1 cellular context compared by ENCODE assay signal in the genomic region with DNA sequence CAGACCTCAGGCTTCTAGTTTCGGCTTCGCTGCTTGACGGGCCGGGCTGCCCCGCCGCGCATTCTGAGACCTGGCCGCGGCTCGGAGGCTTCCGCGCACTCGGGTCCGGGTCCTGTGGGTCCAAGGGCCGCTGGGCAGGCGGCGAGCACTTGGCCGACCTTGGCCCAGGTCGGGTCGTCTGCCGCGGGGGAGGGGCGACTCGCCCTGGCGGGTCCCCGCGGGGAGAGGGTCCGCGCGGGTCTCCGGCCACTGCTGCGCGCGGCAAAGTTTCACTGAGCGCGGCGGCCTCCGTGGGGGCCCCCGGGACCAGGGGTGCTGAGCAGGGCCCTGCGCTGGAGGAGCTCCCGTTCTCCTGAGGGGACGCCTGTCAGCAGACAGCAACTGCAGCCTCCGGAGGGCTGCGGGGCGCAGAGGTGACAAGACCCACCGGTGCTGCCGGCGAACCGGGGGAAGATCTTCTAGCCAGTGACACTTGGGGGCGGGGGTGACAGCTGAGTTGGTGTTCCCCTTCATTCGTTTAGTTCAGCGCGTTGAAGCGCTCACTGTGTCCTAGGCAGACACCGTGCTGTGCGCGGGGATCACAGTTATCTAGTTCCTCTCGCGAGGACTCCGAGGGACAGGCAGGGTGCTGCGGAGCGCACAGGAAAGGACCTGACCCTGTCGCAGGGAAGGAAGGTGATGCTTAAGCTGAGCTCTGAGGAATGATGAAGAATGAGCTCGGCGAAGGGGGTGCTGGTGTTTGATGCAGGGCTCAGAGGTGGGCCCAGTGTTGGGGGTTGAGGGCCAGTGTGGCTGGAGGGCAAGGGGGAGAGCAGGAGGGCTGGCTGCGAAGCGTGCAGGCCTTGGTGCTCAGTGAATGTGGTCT.
TF ChIP-seq lines count a peak whose summit lies in the region.

No MANE protein-coding gene starts in this region.

TF ChIP-seq in K562, 482 proteins besides CTCF, POLR2A, EP300 and RAD21 (continued from another document and continues in another):
- TF ChIP-seq, protein P1, sequence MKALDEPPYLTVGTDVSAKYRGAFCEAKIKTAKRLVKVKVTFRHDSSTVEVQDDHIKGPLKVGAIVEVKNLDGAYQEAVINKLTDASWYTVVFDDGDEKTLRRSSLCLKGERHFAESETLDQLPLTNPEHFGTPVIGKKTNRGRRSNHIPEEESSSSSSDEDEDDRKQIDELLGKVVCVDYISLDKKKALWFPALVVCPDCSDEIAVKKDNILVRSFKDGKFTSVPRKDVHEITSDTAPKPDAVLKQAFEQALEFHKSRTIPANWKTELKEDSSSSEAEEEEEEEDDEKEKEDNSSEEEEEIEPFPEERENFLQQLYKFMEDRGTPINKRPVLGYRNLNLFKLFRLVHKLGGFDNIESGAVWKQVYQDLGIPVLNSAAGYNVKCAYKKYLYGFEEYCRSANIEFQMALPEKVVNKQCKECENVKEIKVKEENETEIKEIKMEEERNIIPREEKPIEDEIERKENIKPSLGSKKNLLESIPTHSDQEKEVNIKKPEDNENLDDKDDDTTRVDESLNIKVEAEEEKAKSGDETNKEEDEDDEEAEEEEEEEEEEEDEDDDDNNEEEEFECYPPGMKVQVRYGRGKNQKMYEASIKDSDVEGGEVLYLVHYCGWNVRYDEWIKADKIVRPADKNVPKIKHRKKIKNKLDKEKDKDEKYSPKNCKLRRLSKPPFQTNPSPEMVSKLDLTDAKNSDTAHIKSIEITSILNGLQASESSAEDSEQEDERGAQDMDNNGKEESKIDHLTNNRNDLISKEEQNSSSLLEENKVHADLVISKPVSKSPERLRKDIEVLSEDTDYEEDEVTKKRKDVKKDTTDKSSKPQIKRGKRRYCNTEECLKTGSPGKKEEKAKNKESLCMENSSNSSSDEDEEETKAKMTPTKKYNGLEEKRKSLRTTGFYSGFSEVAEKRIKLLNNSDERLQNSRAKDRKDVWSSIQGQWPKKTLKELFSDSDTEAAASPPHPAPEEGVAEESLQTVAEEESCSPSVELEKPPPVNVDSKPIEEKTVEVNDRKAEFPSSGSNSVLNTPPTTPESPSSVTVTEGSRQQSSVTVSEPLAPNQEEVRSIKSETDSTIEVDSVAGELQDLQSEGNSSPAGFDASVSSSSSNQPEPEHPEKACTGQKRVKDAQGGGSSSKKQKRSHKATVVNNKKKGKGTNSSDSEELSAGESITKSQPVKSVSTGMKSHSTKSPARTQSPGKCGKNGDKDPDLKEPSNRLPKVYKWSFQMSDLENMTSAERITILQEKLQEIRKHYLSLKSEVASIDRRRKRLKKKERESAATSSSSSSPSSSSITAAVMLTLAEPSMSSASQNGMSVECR (CRISPR knock-in tag; IDR thresholded peaks at IDR 0.05) = peak; percentile 82
- TF ChIP-seq XRCC5 (IDR thresholded peaks at IDR 0.05; ENCODE audit: low read depth, low read length) (no peak), SMAD2 (IDR thresholded peaks at IDR 0.05; ENCODE audit: low read depth, low read length) (no peak), CHD4 (IDR thresholded peaks at IDR 0.05; ENCODE audit: insufficient read depth, insufficient replicate concordance, low read depth, low read length, poor library complexity, severe bottlenecking) (peak; percentile 22), ZNF324 (CRISPR knock-in tag; IDR thresholded peaks at IDR 0.05) (no peak), ZNF589 (CRISPR knock-in tag; IDR thresholded peaks at IDR 0.05; ENCODE audit: low read depth) (no peak), ZNF311 (CRISPR knock-in tag; IDR thresholded peaks at IDR 0.05) (no peak), PTBP1 (IDR thresholded peaks at IDR 0.05; ENCODE audit: low read depth, low read length) (no peak), GATAD2A (IDR thresholded peaks at IDR 0.05) (0 out of 2 replicates have a peak, but pooled peaks have one; percentile 9), ZNF436 (CRISPR knock-in tag; IDR thresholded peaks at IDR 0.05) (0 out of 2 replicates have a peak, but pooled peaks have one; percentile 10), EP400 (IDR thresholded peaks at IDR 0.05) (no peak), RBM22 (IDR thresholded peaks at IDR 0.05; ENCODE audit: low read depth, low read length, poor library complexity, severe bottlenecking) (peak; percentile 82), SMARCA5 (IDR thresholded peaks at IDR 0.05) (peak; percentile 24; the same call in 1 of the 2 replicates), MTA1 (IDR thresholded peaks at IDR 0.05; ENCODE audit: borderline replicate concordance) (no peak)
- TF ChIP-seq, protein P2, sequence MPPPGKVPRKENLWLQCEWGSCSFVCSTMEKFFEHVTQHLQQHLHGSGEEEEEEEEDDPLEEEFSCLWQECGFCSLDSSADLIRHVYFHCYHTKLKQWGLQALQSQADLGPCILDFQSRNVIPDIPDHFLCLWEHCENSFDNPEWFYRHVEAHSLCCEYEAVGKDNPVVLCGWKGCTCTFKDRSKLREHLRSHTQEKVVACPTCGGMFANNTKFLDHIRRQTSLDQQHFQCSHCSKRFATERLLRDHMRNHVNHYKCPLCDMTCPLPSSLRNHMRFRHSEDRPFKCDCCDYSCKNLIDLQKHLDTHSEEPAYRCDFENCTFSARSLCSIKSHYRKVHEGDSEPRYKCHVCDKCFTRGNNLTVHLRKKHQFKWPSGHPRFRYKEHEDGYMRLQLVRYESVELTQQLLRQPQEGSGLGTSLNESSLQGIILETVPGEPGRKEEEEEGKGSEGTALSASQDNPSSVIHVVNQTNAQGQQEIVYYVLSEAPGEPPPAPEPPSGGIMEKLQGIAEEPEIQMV (tag; conservative IDR thresholded peaks at IDR 0.05; ENCODE audit: low read depth) = no peak
- TF ChIP-seq, protein P3, sequence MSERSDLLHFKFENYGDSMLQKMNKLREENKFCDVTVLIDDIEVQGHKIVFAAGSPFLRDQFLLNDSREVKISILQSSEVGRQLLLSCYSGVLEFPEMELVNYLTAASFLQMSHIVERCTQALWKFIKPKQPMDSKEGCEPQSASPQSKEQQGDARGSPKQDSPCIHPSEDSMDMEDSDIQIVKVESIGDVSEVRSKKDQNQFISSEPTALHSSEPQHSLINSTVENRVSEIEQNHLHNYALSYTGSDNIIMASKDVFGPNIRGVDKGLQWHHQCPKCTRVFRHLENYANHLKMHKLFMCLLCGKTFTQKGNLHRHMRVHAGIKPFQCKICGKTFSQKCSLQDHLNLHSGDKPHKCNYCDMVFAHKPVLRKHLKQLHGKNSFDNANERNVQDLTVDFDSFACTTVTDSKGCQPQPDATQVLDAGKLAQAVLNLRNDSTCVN (CRISPR knock-in tag; IDR thresholded peaks at IDR 0.05) = peak; percentile 82
- TF ChIP-seq, protein P4, sequence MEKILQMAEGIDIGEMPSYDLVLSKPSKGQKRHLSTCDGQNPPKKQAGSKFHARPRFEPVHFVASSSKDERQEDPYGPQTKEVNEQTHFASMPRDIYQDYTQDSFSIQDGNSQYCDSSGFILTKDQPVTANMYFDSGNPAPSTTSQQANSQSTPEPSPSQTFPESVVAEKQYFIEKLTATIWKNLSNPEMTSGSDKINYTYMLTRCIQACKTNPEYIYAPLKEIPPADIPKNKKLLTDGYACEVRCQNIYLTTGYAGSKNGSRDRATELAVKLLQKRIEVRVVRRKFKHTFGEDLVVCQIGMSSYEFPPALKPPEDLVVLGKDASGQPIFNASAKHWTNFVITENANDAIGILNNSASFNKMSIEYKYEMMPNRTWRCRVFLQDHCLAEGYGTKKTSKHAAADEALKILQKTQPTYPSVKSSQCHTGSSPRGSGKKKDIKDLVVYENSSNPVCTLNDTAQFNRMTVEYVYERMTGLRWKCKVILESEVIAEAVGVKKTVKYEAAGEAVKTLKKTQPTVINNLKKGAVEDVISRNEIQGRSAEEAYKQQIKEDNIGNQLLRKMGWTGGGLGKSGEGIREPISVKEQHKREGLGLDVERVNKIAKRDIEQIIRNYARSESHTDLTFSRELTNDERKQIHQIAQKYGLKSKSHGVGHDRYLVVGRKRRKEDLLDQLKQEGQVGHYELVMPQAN (IDR thresholded peaks at IDR 0.05; ENCODE audit: borderline replicate concordance) = peak; percentile 68; the same call in 1 of the 2 replicates
- TF ChIP-seq, protein P5, sequence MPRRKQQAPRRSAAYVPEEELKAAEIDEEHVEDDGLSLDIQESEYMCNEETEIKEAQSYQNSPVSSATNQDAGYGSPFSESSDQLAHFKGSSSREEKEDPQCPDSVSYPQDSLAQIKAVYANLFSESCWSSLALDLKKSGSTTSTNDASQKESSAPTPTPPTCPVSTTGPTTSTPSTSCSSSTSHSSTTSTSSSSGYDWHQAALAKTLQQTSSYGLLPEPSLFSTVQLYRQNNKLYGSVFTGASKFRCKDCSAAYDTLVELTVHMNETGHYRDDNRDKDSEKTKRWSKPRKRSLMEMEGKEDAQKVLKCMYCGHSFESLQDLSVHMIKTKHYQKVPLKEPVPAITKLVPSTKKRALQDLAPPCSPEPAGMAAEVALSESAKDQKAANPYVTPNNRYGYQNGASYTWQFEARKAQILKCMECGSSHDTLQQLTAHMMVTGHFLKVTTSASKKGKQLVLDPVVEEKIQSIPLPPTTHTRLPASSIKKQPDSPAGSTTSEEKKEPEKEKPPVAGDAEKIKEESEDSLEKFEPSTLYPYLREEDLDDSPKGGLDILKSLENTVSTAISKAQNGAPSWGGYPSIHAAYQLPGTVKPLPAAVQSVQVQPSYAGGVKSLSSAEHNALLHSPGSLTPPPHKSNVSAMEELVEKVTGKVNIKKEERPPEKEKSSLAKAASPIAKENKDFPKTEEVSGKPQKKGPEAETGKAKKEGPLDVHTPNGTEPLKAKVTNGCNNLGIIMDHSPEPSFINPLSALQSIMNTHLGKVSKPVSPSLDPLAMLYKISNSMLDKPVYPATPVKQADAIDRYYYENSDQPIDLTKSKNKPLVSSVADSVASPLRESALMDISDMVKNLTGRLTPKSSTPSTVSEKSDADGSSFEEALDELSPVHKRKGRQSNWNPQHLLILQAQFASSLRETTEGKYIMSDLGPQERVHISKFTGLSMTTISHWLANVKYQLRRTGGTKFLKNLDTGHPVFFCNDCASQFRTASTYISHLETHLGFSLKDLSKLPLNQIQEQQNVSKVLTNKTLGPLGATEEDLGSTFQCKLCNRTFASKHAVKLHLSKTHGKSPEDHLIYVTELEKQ (CRISPR knock-in tag; IDR thresholded peaks at IDR 0.05) = no peak
- TF ChIP-seq, protein P6, sequence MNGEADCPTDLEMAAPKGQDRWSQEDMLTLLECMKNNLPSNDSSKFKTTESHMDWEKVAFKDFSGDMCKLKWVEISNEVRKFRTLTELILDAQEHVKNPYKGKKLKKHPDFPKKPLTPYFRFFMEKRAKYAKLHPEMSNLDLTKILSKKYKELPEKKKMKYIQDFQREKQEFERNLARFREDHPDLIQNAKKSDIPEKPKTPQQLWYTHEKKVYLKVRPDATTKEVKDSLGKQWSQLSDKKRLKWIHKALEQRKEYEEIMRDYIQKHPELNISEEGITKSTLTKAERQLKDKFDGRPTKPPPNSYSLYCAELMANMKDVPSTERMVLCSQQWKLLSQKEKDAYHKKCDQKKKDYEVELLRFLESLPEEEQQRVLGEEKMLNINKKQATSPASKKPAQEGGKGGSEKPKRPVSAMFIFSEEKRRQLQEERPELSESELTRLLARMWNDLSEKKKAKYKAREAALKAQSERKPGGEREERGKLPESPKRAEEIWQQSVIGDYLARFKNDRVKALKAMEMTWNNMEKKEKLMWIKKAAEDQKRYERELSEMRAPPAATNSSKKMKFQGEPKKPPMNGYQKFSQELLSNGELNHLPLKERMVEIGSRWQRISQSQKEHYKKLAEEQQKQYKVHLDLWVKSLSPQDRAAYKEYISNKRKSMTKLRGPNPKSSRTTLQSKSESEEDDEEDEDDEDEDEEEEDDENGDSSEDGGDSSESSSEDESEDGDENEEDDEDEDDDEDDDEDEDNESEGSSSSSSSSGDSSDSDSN (IDR thresholded peaks at IDR 0.05; ENCODE audit: borderline replicate concordance in 1 of 2, low read depth in 2 of 2, low read length in 2 of 2) = peak; percentile 48 to 79; a peak in 2 of 4 replicates
